ENCODE assay signal across 1 cellular context in genomic region chr10:68955786-68956532, GRCh38.
A peak's percentile ranks its signal among the peaks of the same experiment; 100 is the strongest.
TF ChIP-seq lines count a peak whose summit lies in the region.

Gene DDX21, plus strand, starts transcription at chr10:68956170. Its CDS starts 56 bp downstream, at chr10:68956226.

TF ChIP-seq in SK-N-SH, 30 proteins besides CTCF, POLR2A, EP300 and RAD21 (continued from another document):
- TF ChIP-seq REST (IDR thresholded peaks at IDR 0.05; ENCODE audit: low read depth, low read length), result 0 out of 2 replicates have a peak, but pooled peaks have one; percentile 36
- TF ChIP-seq FOXJ3 (CRISPR knock-in tag; IDR thresholded peaks at IDR 0.05), result no peak
